In the genomic region with DNA sequence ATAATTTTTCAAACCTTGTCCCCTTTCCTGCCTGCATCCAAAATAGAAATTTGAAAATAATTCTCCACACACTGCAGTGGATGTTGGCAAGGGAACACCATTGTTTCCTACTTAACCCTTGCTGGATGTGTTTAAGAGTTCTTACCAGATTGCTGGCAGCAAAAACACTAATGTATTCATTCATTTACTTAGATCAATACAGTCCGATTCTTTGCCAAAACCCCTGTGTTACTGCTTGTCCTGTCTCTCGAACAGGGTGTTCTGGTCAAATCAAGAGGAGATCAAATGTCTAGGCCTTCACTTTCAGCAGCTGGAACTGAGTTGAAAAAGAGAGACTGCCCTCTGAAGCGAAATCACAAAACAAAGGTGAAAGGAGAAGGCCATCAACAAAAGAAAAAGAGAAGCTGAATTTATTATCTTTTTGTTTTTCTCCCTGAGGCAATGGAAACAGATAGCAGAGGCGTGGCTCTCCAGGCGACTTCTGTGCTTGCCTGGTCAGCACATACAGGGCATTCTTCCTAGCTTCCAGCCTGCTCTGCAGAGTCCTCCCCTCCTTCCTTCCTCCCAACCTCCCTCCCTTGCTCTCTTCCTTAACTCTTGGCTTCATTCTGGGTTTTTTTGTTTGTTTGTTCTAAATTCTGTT, we compare ENCODE assay signal across 12 cellular contexts. TPM values are rescaled to one million over a fixed set of nuclear protein-coding genes. Genes with fewer than 3 reads are reported as not detected.
DNase-seq lines count a peak whose midpoint lies in the region; ATAC-seq and TF ChIP-seq lines count a peak whose summit lies in the region.
"Had no signal": no experiment of that assay in that cellular context is flagged by ENCODE, and none has a peak within 500 bp of the region (broad histone marks: within the 10 kb centered on the region; RNA-seq: fewer than 3 reads in every experiment).

No MANE protein-coding gene starts in this region.

- H3K4me3 ChIP-seq in left lung: no peak overlapping the region
- H3K4me3 ChIP-seq: coronary artery, vagina had no signal

- H3K4me1 Mint-ChIP-seq in activated B cell treated with CpG ODN at 0.5 μM for 24 hours: peaks cover 53% of the 10 kb centered on the region
- peaks cover 6% of the 10 kb centered on the region for H3K4me1 Mint-ChIP-seq in activated CD4-positive, alpha-beta T cell treated with anti-CD3 and anti-CD28 coated beads, Interleukin-2, amount 10 ng/mL, durations not matched to agents 24 days and 14 days

- DNase-seq in AG08395 (ENCODE audit: low spot score) (peak; percentile 23), NCI-H1105 treated with DMSO at 0.1 percent for 48 hours (lab: John Stamatoyannopoulos, UW) (peak; percentile 60), activated B cell treated with CpG ODN at 0.5 μM for 24 hours (no peak), left lung (no peak)
- DNase-seq in effector CD8-positive, alpha-beta T cell (lab: John Stamatoyannopoulos, UW): no peak
- DNase-seq in activated CD4-positive, alpha-beta T cell treated with anti-CD3 and anti-CD28 coated beads, Interleukin-2, amount 10 ng/mL, durations not matched to agents 24 days and 14 days: no peak
- DNase-seq in activated CD4-positive, alpha-beta T cell treated with anti-CD3 and anti-CD28 coated beads, Interleukin-2, amount 50 U/mL, for 48 hours: no peak
- DNase-seq: kidney glomerular epithelial cell; stimulated activated CD4-positive, alpha-beta T cell treated with anti-CD3 and anti-CD28 coated beads, Interleukin-2, amount 100 ng/mL, for 24 hours had no signal

- ATAC-seq in activated B cell treated with CpG ODN at 0.5 μM for 24 hours (ENCODE audit: low read depth) (no peak), left lung (peak; percentile 43), HG02571 (IDR thresholded peaks at IDR 0.05; ENCODE audit: unreplicated experiment) (no peak)

- CTCF ChIA-PET in activated B cell treated with CpG ODN at 0.5 μM for 24 hours (lab: Charles Lee): interaction anchor here (1.4 kb wide), 1 partner anchor 54 kb away, joined by 3 read pairs; no protein-coding TSS in a partner anchor

- peak overlapping the region; percentile 13 for H3K27ac Mint-ChIP-seq in activated B cell treated with CpG ODN at 0.5 μM for 24 hours
- no peak overlapping the region for H3K27ac Mint-ChIP-seq in activated CD4-positive, alpha-beta T cell treated with anti-CD3 and anti-CD28 coated beads, Interleukin-2, amount 10 ng/mL, durations not matched to agents 24 days and 14 days

- no peaks in the 10 kb centered on the region for H3K36me3 ChIP-seq in left lung
- H3K36me3 ChIP-seq: vagina had no signal

- no peak overlapping the region for H3K27ac ChIP-seq in left lung
- H3K27ac ChIP-seq: coronary artery, vagina had no signal

- POLR2A ChIA-PET in activated B cell treated with CpG ODN at 0.5 μM for 24 hours (lab: Charles Lee): no interaction called here

- H3K4me3 Mint-ChIP-seq in activated B cell treated with CpG ODN at 0.5 μM for 24 hours: no peak overlapping the region
- H3K4me3 Mint-ChIP-seq in activated CD4-positive, alpha-beta T cell treated with anti-CD3 and anti-CD28 coated beads, Interleukin-2, amount 10 ng/mL, durations not matched to agents 24 days and 14 days: no peak overlapping the region

- no peaks in the 10 kb centered on the region for H3K36me3 Mint-ChIP-seq in activated B cell treated with CpG ODN at 0.5 μM for 24 hours (ENCODE audit: low read depth)
- H3K36me3 Mint-ChIP-seq in activated CD4-positive, alpha-beta T cell treated with anti-CD3 and anti-CD28 coated beads, Interleukin-2, amount 10 ng/mL, durations not matched to agents 24 days and 14 days (ENCODE audit: low read depth): no peaks in the 10 kb centered on the region

- TF ChIP-seq CTCF in activated B cell treated with CpG ODN at 0.5 μM for 24 hours (IDR thresholded peaks at IDR 0.05) (no peak), left lung (IDR thresholded peaks at IDR 0.05) (no peak)

- peaks cover 2 to 5% of the 10 kb centered on the region in 2 donors for H3K4me1 ChIP-seq in left lung

- no peaks in the 10 kb centered on the region for H3K9me3 ChIP-seq in left lung
- H3K9me3 ChIP-seq: vagina had no signal

- no peaks in the 10 kb centered on the region for H3K27me3 Mint-ChIP-seq in activated B cell treated with CpG ODN at 0.5 μM for 24 hours
- peaks cover 2% of the 10 kb centered on the region for H3K27me3 Mint-ChIP-seq in activated CD4-positive, alpha-beta T cell treated with anti-CD3 and anti-CD28 coated beads, Interleukin-2, amount 10 ng/mL, durations not matched to agents 24 days and 14 days

- H3K27me3 ChIP-seq in left lung: no peaks in the 10 kb centered on the region
- H3K27me3 ChIP-seq: vagina had no signal

- H3K9me3 Mint-ChIP-seq in activated B cell treated with CpG ODN at 0.5 μM for 24 hours: no peaks in the 10 kb centered on the region
- H3K9me3 Mint-ChIP-seq in activated CD4-positive, alpha-beta T cell treated with anti-CD3 and anti-CD28 coated beads, Interleukin-2, amount 10 ng/mL, durations not matched to agents 24 days and 14 days: no peaks in the 10 kb centered on the region

- intact Hi-C loops in activated B cell treated with CpG ODN at 0.5 μM for 24 hours (cut with micrococcal nuclease): no loop called here
- intact Hi-C loops in left lung (cut with DNase I): no loop called here
- intact Hi-C loops in activated CD4-positive, alpha-beta T cell treated with anti-CD3 and anti-CD28 coated beads, Interleukin-2, amount 10 ng/mL, durations not matched to agents 24 days and 14 days (cut with micrococcal nuclease): no loop called here

RNA-seq across cellular contexts. Expression of gene GCM1, which starts 44.1 kb away (rescaled TPM):
- total RNA-seq in activated B cell treated with CpG ODN at 0.5 μM for 24 hours: 0.29 and 0.34 TPM in 2 replicates
- under 1 TPM in 1 of 2 donors, not detected in 1; 0.18 TPM for total RNA-seq in left lung
- not detected in 2 replicates for total RNA-seq in activated CD4-positive, alpha-beta T cell treated with anti-CD3 and anti-CD28 coated beads, Interleukin-2, amount 10 ng/mL, durations not matched to agents 24 days and 14 days
- total RNA-seq: vagina had no signal

Comparison
In these comparisons a context has a peak if more than half of its experiments do, and no peak if none do; other contexts are left out.
1. DNase-seq: peak in AG08395 (single experiment) and NCI-H1105 treated with DMSO at 0.1 percent for 48 hours (single experiment); none in activated B cell treated with CpG ODN at 0.5 μM for 24 hours (single experiment), left lung (0 of 2), effector CD8-positive, alpha-beta T cell (single experiment), activated CD4-positive, alpha-beta T cell treated with anti-CD3 and anti-CD28 coated beads, Interleukin-2, amount 10 ng/mL, durations not matched to agents 24 days and 14 days (single experiment) and activated CD4-positive, alpha-beta T cell treated with anti-CD3 and anti-CD28 coated beads, Interleukin-2, amount 50 U/mL, for 48 hours (0 of 2).